In the genomic region with DNA sequence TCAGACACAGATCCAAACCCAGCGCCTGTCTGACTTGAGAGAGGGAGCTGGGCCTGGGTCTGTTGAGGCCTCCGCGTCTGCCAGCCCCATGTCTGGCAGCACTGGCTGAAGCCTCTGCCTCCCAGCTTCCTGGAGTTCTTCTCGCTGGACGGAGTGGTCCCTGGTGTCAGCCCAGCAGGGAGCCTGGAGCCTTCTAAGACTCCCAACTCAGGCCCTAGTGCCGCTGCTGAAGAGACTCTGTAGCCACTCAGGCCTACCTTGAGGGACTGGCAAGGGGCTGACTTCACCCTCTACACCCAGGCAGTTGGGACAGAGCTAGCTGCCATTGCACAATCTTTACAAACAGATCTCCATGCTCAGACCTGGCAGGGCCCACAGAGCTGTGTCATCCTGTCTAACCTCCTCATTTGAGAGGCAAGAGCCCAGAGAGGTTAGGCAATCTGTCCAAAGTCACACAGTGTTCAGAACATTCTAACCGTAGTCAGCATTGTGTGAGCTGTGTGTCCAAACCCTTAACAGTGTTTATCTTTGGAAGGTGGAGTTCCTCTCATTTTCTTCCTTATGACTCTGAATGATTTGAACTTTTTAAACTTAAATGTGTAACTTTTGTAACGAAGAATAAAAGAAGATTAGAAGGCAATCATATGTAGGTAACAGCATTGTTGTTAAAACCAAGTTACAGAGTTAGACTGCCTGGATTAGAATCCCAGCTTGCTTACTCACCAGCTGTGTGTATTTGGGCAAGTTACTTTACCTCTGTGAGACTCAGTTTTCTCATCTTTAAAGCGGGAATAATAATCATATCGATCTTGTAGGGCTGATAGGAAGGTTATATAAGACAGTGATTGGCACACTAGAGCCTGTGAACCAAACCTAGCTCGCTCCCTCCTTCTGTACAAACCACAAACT, we compare ENCODE assay signal across 11 cellular contexts. TPM values are rescaled to one million over a fixed set of nuclear protein-coding genes. Genes with fewer than 3 reads are reported as not detected.
DNase-seq lines count a peak whose midpoint lies in the region; ATAC-seq and TF ChIP-seq lines count a peak whose summit lies in the region.
"Had no signal": no experiment of that assay in that cellular context is flagged by ENCODE, and none has a peak within 500 bp of the region (broad histone marks: within the 10 kb centered on the region; RNA-seq: fewer than 3 reads in every experiment).

No MANE protein-coding gene starts in this region.

- WGBS in psoas muscle, 3 donors = 87 to 93% (median 90%) methylated on average over 11 of the region's 11 CpGs

- TF ChIP-seq CTCF in Peyer's patch (IDR thresholded peaks at IDR 0.05) (no peak), fibroblast of pulmonary artery (IDR thresholded peaks at IDR 0.05; ENCODE audit: low read length, missing control alignments) (no peak), psoas muscle (IDR thresholded peaks at IDR 0.05) (no peak)

- H3K4me1 ChIP-seq in Peyer's patch = peaks cover 16 to 60% (median 28%) of the 10 kb centered on the region in 4 donors
- H3K4me1 ChIP-seq in psoas muscle = peaks cover 52% of the 10 kb centered on the region

- peak; percentile 62 to 69 for TF ChIP-seq POLR2A in Peyer's patch (IDR thresholded peaks at IDR 0.05)

- no peaks in the 10 kb centered on the region for H3K9me3 ChIP-seq in Peyer's patch
- no peaks in the 10 kb centered on the region for H3K9me3 ChIP-seq in psoas muscle

- H3K4me3 ChIP-seq in Peyer's patch (no peak overlapping the region), fibroblast of pulmonary artery (replicated peaks; ENCODE audit: low read depth, low read length) (no peak overlapping the region), psoas muscle (no peak overlapping the region)

- H3K36me3 ChIP-seq in Peyer's patch (peaks cover 0 to 2% (median 0%) of the 10 kb centered on the region in 3 donors), psoas muscle (ENCODE audit: insufficient read depth in 1 of 2, low read depth in 1 of 2) (no peaks in the 10 kb centered on the region)

- peak; percentile 23 to 51 (median 38) for ATAC-seq in psoas muscle
- no peak for ATAC-seq in HG02588 (IDR thresholded peaks at IDR 0.05; ENCODE audit: unreplicated experiment)
- no peak for ATAC-seq in GM21576 (IDR thresholded peaks at IDR 0.05; ENCODE audit: unreplicated experiment)

- H3K27me3 ChIP-seq in Peyer's patch (no peaks in the 10 kb centered on the region), psoas muscle (ENCODE audit: insufficient read depth in 3 of 3, low read length in 2 of 3) (no peaks in the 10 kb centered on the region)

- DNase-seq in EH (ENCODE audit: low read depth) (peak; percentile 87), Peyer's patch (peak in 2 of 3 donors; percentile 38 to 90), fibroblast of pulmonary artery (ENCODE audit: low read depth) (peak; percentile 97), psoas muscle (peak; percentile 92 to 95), NCI-H1436 treated with DMSO at 0.1 percent for 48 hours (lab: John Stamatoyannopoulos, UW) (no peak), A172 (ENCODE audit: low spot score) (no peak)
- DNase-seq: activated naive CD4-positive, alpha-beta T cell treated with anti-CD3 and anti-CD28 coated beads, Interleukin-2, amount 50 U/mL, for 16 hours; NCI-H2081 had no signal

- intact Hi-C loops in psoas muscle (cut with DNase I) = no loop called here

- H3K27ac ChIP-seq in Peyer's patch = peak overlapping the region; percentile 99 to 100 (median 100)
- H3K27ac ChIP-seq in psoas muscle = peak overlapping the region; percentile 98
- H3K27ac ChIP-seq: parathyroid adenoma had no signal

RNA-seq across cellular contexts. Expression of gene DUSP1, which starts 4.6 kb away (rescaled TPM):
- 100 to 1,000 TPM; 155 to 427 (median 285) TPM for total RNA-seq in Peyer's patch
- 100 to 1,000 TPM in 3 of 4 donors, 10 to 100 TPM in 1; 89.0 to 287 (median 164) TPM for total RNA-seq in psoas muscle
- polyA plus RNA-seq in psoas muscle = 100 to 1,000 TPM in 2 of 3 donors, 10 to 100 TPM in 1; 81.8 to 258 (median 141) TPM
- 42.5 and 58.2 TPM in 2 replicates for total RNA-seq in A172 (2014; rRNA removed; shearing (Covaris generic))

RNA-seq across cellular contexts. Expression of gene ERGIC1, which starts 58.5 kb away (rescaled TPM):
- total RNA-seq in Peyer's patch = 100 to 1,000 TPM; 113 to 180 (median 143) TPM
- 10 to 100 TPM; 49.9 to 86.5 (median 53.7) TPM for total RNA-seq in psoas muscle
- polyA plus RNA-seq in psoas muscle = 100 to 1,000 TPM in 1 of 3 donors, 10 to 100 TPM in 2; 50.5 to 116 (median 60.1) TPM
- 87.2 and 91.6 TPM in 2 replicates for total RNA-seq in A172 (2014; rRNA removed; shearing (Covaris generic))

Comparison
In these comparisons a context has a peak if more than half of its experiments do, and no peak if none do; other contexts are left out.
1. DNase-seq: peak in EH (single experiment), Peyer's patch (2 of 3), fibroblast of pulmonary artery (single experiment) and psoas muscle (2 of 2); none in NCI-H1436 treated with DMSO at 0.1 percent for 48 hours (single experiment) and A172 (single experiment).
2. ATAC-seq: peak in psoas muscle (4 of 4); none in HG02588 (single experiment) and GM21576 (single experiment).